12 cellular contexts compared by ENCODE assay signal in the genomic region with DNA sequence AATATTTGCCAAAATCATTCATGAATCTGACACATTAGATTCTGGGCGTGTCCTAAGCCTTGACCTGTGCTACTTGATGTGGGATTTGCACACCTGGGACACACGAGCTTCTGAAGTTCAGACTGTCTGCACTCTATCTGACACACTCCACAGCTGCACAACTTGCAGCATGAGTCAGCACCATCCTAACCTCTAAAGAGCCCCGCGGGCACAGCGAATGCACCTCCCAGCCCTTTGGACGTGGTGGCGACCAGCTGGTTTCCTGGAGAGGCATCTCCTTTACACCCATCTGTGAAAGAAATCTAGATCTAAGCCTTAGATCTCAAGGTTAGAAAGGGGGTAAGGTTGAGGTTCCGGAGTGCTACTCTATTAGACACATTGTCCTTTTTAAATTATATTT.
DNase-seq lines count a peak whose midpoint lies in the region; ATAC-seq, FAIRE-seq and TF ChIP-seq lines count a peak whose summit lies in the region.
"Had no signal": no experiment of that assay in that cellular context is flagged by ENCODE, and none has a peak within 500 bp of the region (broad histone marks: within the 10 kb centered on the region; RNA-seq: fewer than 3 reads in every experiment).

No MANE protein-coding gene starts in this region.

- TF ChIP-seq CTCF in WTC11 (IDR thresholded peaks at IDR 0.05) (no peak), Calu3 (IDR thresholded peaks at IDR 0.05; ENCODE audit: unreplicated experiment) (no peak)

- ATAC-seq in GM21786 (IDR thresholded peaks at IDR 0.05; ENCODE audit: unreplicated experiment), result peak; percentile 64
- ATAC-seq in left ventricle myocardium superior, result peak; percentile 54
- no peak for ATAC-seq in WTC11
- ATAC-seq: activated CD8-positive, alpha-beta T cell treated with anti-CD3 and anti-CD28 coated beads for 36 hours; gastroesophageal sphincter had no signal

- BruUV-seq in Calu3 (replicated peaks; lab: Mats Ljungman, UMichigan), result no TSS peak

- intact Hi-C loops in left ventricle myocardium superior (cut with micrococcal nuclease), result no loop called here
- intact Hi-C loops in Calu3 (cut with micrococcal nuclease; ENCODE audit: unreplicated experiment), result no loop called here

- H3K4me1 Mint-ChIP-seq in WTC11, result peaks cover 52% of the 10 kb centered on the region
- H3K4me1 Mint-ChIP-seq in Calu3 (ENCODE audit: low read depth, unreplicated experiment), result peaks cover 9% of the 10 kb centered on the region

- FAIRE-seq in GM18507 (lab: Jason Lieb, UNC), result peak; percentile 68

- H3K36me3 Mint-ChIP-seq in WTC11 (no peaks in the 10 kb centered on the region), Calu3 (ENCODE audit: insufficient read depth, unreplicated experiment) (no peaks in the 10 kb centered on the region)

- H3K27me3 Mint-ChIP-seq in WTC11 (ENCODE audit: low read depth) (no peaks in the 10 kb centered on the region; the same call in 1 of the 2 replicates), Calu3 (ENCODE audit: unreplicated experiment) (no peaks in the 10 kb centered on the region)

- H3K9me3 Mint-ChIP-seq in WTC11, result peaks cover 5% of the 10 kb centered on the region; the same call in 1 of the 2 replicates
- no peaks in the 10 kb centered on the region for H3K9me3 Mint-ChIP-seq in Calu3 (ENCODE audit: low read depth, unreplicated experiment)
- H3K9me3 Mint-ChIP-seq: activated CD8-positive, alpha-beta T cell treated with anti-CD3 and anti-CD28 coated beads for 36 hours had no signal

- H3K27ac Mint-ChIP-seq in WTC11 (no peak overlapping the region), Calu3 (ENCODE audit: unreplicated experiment) (no peak overlapping the region)
- H3K27ac Mint-ChIP-seq: activated CD8-positive, alpha-beta T cell treated with anti-CD3 and anti-CD28 coated beads for 36 hours had no signal

- H3K4me3 Mint-ChIP-seq in WTC11, result no peak overlapping the region
- H3K4me3 Mint-ChIP-seq in Calu3 (ENCODE audit: low read depth, unreplicated experiment), result no peak overlapping the region
- H3K4me3 Mint-ChIP-seq: activated CD8-positive, alpha-beta T cell treated with anti-CD3 and anti-CD28 coated beads for 36 hours had no signal

- POLR2A ChIA-PET in WTC11 (lab: Charles Lee), result no interaction called here

- CTCF ChIA-PET in WTC11 (lab: Charles Lee), result no interaction called here
- CTCF ChIA-PET in Calu3 (lab: Charles Lee), result no interaction called here

- no peak for DNase-seq in GM18507 (ENCODE audit: extremely low spot score, insufficient read length, low read depth)
- peak; percentile 45 for DNase-seq in NCI-H510A (lab: John Stamatoyannopoulos, UW)
- DNase-seq in left ventricle myocardium superior, result no peak
- DNase-seq in WTC11 (ENCODE audit: low spot score), result no peak
- DNase-seq in NCI-H2107 (lab: John Stamatoyannopoulos, UW), result no peak
- no peak for DNase-seq in HT-29 (ENCODE audit: low spot score)
- no peak for DNase-seq in Calu3
- DNase-seq: activated CD8-positive, alpha-beta T cell treated with anti-CD3 and anti-CD28 coated beads for 36 hours; EL; stimulated activated CD4-positive, alpha-beta T cell treated with anti-CD3 and anti-CD28 coated beads, Interleukin-2, amount 100 ng/mL, for 48 hours had no signal

TF ChIP-seq in WTC11, 78 proteins besides CTCF, POLR2A, EP300 and RAD21:
- no peak for TF ChIP-seq SMAD3 (CRISPR knock-in tag; IDR thresholded peaks at IDR 0.05; ENCODE audit: borderline replicate concordance)
- TF ChIP-seq JUN (CRISPR knock-in tag; IDR thresholded peaks at IDR 0.05), result no peak
- TF ChIP-seq FOXK1 (CRISPR knock-in tag; IDR thresholded peaks at IDR 0.05), result no peak
